ENCODE assay signal across 8 cellular contexts in the genomic region with DNA sequence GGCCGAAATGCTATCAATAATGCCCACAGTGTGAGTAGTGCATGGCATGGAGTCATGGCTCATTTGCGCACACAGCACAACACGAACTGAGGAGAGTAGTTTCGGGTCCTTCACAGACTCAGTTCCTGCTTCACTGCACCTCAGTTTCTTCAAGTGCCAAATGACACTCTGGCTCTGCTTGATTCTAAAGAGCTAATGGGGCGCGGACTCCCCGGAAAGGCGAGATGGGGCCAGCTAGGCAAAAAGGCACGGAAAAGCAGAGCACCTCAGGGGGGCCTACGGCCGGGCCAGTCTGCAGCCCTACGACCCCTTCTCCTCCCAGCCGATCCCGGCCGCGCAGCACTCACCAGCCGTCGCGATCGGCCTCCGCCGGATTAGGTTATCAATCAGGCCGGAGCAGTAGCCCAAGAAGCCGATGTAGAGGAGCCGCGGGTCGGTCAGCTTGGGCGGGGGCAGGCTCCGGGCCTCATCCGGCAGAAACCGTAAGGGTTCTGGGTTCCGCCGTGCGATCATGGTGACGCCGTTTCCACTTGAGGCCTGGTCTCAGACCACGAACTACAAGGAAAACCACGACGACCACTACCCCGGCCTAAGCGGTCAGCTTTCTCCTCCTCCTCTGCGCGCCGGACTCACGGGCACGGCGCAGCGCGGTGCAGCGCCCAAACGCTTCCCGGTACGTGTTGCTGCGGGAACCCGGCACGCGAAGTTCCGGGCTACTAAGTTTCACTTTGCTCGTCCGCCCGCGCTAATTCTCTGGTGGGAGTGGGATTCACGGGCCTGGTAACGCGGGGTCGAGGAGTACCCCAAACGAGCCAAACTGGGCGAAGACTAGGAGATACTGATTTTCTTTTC. TPM values are rescaled to one million over a fixed set of nuclear protein-coding genes. Genes with fewer than 3 reads are reported as not detected.
DNase-seq lines count a peak whose midpoint lies in the region; TF ChIP-seq lines count a peak whose summit lies in the region.

NDUFC2 (minus strand) TSS at position 631 of the 852 bp plus-strand sequence; CDS start at position 513, 118 bp downstream.

- H3K9me3 ChIP-seq in adipocyte (ENCODE audit: control insufficient read depth, low read length) (no peaks in the 10 kb centered on the region), trophoblast cell (ENCODE audit: insufficient read depth, low read depth, low read length) (no peaks in the 10 kb centered on the region), tibial artery (no peaks in the 10 kb centered on the region)

- H3K27me3 ChIP-seq in adipocyte (replicated peaks; ENCODE audit: control insufficient read depth, insufficient read depth, low read length): no peaks in the 10 kb centered on the region
- H3K27me3 ChIP-seq in trophoblast cell (ENCODE audit: insufficient read depth, low read length): no peaks in the 10 kb centered on the region
- H3K27me3 ChIP-seq in tibial artery: no peaks in the 10 kb centered on the region

- peaks cover 45% of the 10 kb centered on the region for H3K79me2 ChIP-seq in trophoblast cell (ENCODE audit: control insufficient read depth, insufficient read depth, low read length, poor library complexity)

- H3K36me3 ChIP-seq in adipocyte (ENCODE audit: control insufficient read depth, insufficient read depth, low read length, severe bottlenecking) (no peaks in the 10 kb centered on the region), trophoblast cell (ENCODE audit: control insufficient read depth in 1 of 2, insufficient read depth in 2 of 2, low read length in 2 of 2) (peaks cover 6% of the 10 kb centered on the region in 2 experiments), tibial artery (no peaks in the 10 kb centered on the region)

- peak within 1 kb of the TSS; percentile 99 for H4K91ac ChIP-seq in trophoblast cell (ENCODE audit: low read depth, low read length)

- no peak within 1 kb of the TSS for H3K23ac ChIP-seq in trophoblast cell (ENCODE audit: low read length)

- H3K4ac ChIP-seq in trophoblast cell (ENCODE audit: low read depth, low read length): peak within 1 kb of the TSS; percentile 95

- H3K14ac ChIP-seq in trophoblast cell (ENCODE audit: low read length): peak within 1 kb of the TSS; percentile 97

- H3K79me1 ChIP-seq in trophoblast cell (ENCODE audit: low read length): peaks cover 56% of the 10 kb centered on the region

- intact Hi-C loops in cardiac septum (cut with DNase I): loop anchor here (5.0 kb wide), 1 partner anchor 58 kb away; the partner anchor contains the start of gene ALG8
- intact Hi-C loops in tibial artery (cut with DNase I; ENCODE audit: low total_unique reads): no loop called here

- peak within 1 kb of the TSS; percentile 86 for H2AFZ ChIP-seq in trophoblast cell (ENCODE audit: insufficient read depth, low read length, poor library complexity)

- H2BK5ac ChIP-seq in trophoblast cell (ENCODE audit: low read depth, low read length, poor library complexity): peak within 1 kb of the TSS; percentile 95

- no peak for TF ChIP-seq CTCF in HFF-Myc (IDR thresholded peaks at IDR 0.05; ENCODE audit: low read depth, low read length, missing control alignments)
- TF ChIP-seq CTCF in NB4 (IDR thresholded peaks at IDR 0.05; ENCODE audit: low read depth, low read length): no peak
- no peak for TF ChIP-seq CTCF in tibial artery (IDR thresholded peaks at IDR 0.05)

- peak; percentile 86 for TF ChIP-seq POLR2A in NB4 (IDR thresholded peaks at IDR 0.05; ENCODE audit: extremely low read depth, insufficient read length)

- H3K4me2 ChIP-seq in trophoblast cell (ENCODE audit: low read length): peak within 1 kb of the TSS; percentile 73

- H3K27ac ChIP-seq in trophoblast cell (ENCODE audit: low read depth, low read length) (peak within 1 kb of the TSS; percentile 87), tibial artery (peak within 1 kb of the TSS; percentile 82 to 87)

- H2AK5ac ChIP-seq in trophoblast cell (ENCODE audit: low read length): peak within 1 kb of the TSS; percentile 97

- no CpG with 5 or more reads among the region's 68 CpGs for WGBS in trophoblast cell (ENCODE audit: extremely low coverage, insufficient coverage, insufficient read length)

- peak within 1 kb of the TSS; percentile 89 for H4K12ac ChIP-seq in trophoblast cell (ENCODE audit: low read depth, low read length)

- H3K18ac ChIP-seq in trophoblast cell (ENCODE audit: low read length): peak within 1 kb of the TSS; percentile 94

- H3K9ac ChIP-seq in adipocyte (ENCODE audit: low read length) (peak within 1 kb of the TSS; percentile 94), trophoblast cell (ENCODE audit: low read length) (peak within 1 kb of the TSS; percentile 71)

- peak; percentile 47 for DNase-seq in HFF-Myc (ENCODE audit: extremely low read depth, low read depth)
- peak; percentile 93 for DNase-seq in NB4 (ENCODE audit: low read depth)
- peak; percentile 79 for DNase-seq in SW480 (ENCODE audit: low spot score)
- DNase-seq in adipocyte (ENCODE audit: low read depth): peak; percentile 93
- peak; percentile 89 for DNase-seq in cardiac septum (ENCODE audit: low spot score)
- peak; percentile 59 to 78 for DNase-seq in trophoblast cell
- peak; percentile 75 to 86 for DNase-seq in tibial artery

- peak within 1 kb of the TSS; percentile 68 for H2BK12ac ChIP-seq in trophoblast cell (ENCODE audit: low read length)

- peak within 1 kb of the TSS; percentile 98 for H2BK120ac ChIP-seq in trophoblast cell (ENCODE audit: insufficient read depth, low read length, poor library complexity)

- H3K4me1 ChIP-seq in adipocyte (ENCODE audit: control insufficient read depth, insufficient read depth, low read length): peaks cover 38% of the 10 kb centered on the region
- H3K4me1 ChIP-seq in trophoblast cell (ENCODE audit: control insufficient read depth in 1 of 2, insufficient read depth in 2 of 2, low read length in 2 of 2): peaks cover 19 to 32% of the 10 kb centered on the region in 2 experiments
- H3K4me1 ChIP-seq in tibial artery: peaks cover 0 to 46% (median 32%) of the 10 kb centered on the region in 4 donors

- peak within 1 kb of the TSS; percentile 97 for H4K8ac ChIP-seq in trophoblast cell (ENCODE audit: low read depth, low read length)

- H3K4me3 ChIP-seq in GM08714 (ENCODE audit: low read length): peak within 1 kb of the TSS; percentile 84
- peak within 1 kb of the TSS; percentile 93 for H3K4me3 ChIP-seq in HFF-Myc (replicated peaks; ENCODE audit: low read depth, low read length)
- H3K4me3 ChIP-seq in NB4 (ENCODE audit: low read depth, low read length): peak within 1 kb of the TSS; percentile 91
- H3K4me3 ChIP-seq in adipocyte (ENCODE audit: low read length): peak within 1 kb of the TSS; percentile 85
- peak within 1 kb of the TSS; percentile 81 for H3K4me3 ChIP-seq in trophoblast cell (ENCODE audit: low read depth, low read length)
- peak within 1 kb of the TSS; percentile 90 for H3K4me3 ChIP-seq in tibial artery

RNA-seq across cellular contexts. Expression of gene NDUFC2, which starts in this region (rescaled TPM):
- total RNA-seq in cardiac septum: 225 TPM
- polyA plus RNA-seq in trophoblast cell (2013): 648 and 695 TPM in 2 replicates

Comparison
In these comparisons a context has a peak if more than half of its experiments do, and no peak if none do; other contexts are left out.
1. Peak in every context shown above with its lines: DNase-seq, H3K4me3 ChIP-seq and H3K27ac ChIP-seq.